ENCODE assay signal across 10 cellular contexts in genomic region chr4:36208884-36209473, GRCh38. TPM values are rescaled to one million over a fixed set of nuclear protein-coding genes. Genes with fewer than 3 reads are reported as not detected.
DNase-seq lines count a peak whose midpoint lies in the region; ATAC-seq and TF ChIP-seq lines count a peak whose summit lies in the region.
"Had no signal": no experiment of that assay in that cellular context is flagged by ENCODE, and none has a peak within 500 bp of the region (broad histone marks: within the 10 kb centered on the region; RNA-seq: fewer than 3 reads in every experiment).

No MANE protein-coding gene starts in this region.

- H3F3A ChIP-seq in PC-9 (ENCODE audit: insufficient read depth, low read depth) = no peaks in the 10 kb centered on the region

- POLR2A ChIA-PET in PC-9 (lab: Charles Lee; ENCODE audit: unreplicated experiment) = no interaction called here
- POLR2A ChIA-PET in MCF 10A (lab: Yijun Ruan, JAX) = no interaction called here

- peaks cover 5% of the 10 kb centered on the region for H3K36me3 Mint-ChIP-seq in MCF 10A (ENCODE audit: insufficient read depth, unreplicated experiment)

- no peak overlapping the region for H3K27ac Mint-ChIP-seq in MCF 10A (ENCODE audit: low read depth, unreplicated experiment)
- H3K27ac Mint-ChIP-seq: progenitor cell of endocrine pancreas had no signal

- H3K36me3 ChIP-seq in PC-9 (ENCODE audit: low read depth) = no peaks in the 10 kb centered on the region

- no peaks in the 10 kb centered on the region for H3K79me2 ChIP-seq in PC-9 (ENCODE audit: low read depth)

- H3K9me3 Mint-ChIP-seq in MCF 10A (ENCODE audit: unreplicated experiment) = no peaks in the 10 kb centered on the region

- TF ChIP-seq CTCF in dorsolateral prefrontal cortex (IDR thresholded peaks at IDR 0.05 in 54 of 56, conservative IDR thresholded peaks at IDR 0.05 in 2 of 56; ENCODE audit: low read depth in 1 of 56, partially characterized antibody in 56 of 56) = peak in 1 of 56 donors; percentile 3
- TF ChIP-seq CTCF in PC-9 (conservative IDR thresholded peaks at IDR 0.05) = no peak
- TF ChIP-seq CTCF in MCF 10A (IDR thresholded peaks at IDR 0.05; ENCODE audit: unreplicated experiment) = no peak

- H3K4me2 ChIP-seq in PC-9 = no peak overlapping the region

- no peaks in the 10 kb centered on the region for H3K9me2 ChIP-seq in PC-9 (ENCODE audit: insufficient read depth)

- intact Hi-C loops in dorsolateral prefrontal cortex (cut with DNase I) = no loop called here
- intact Hi-C loops in PC-9 (cut with micrococcal nuclease; ENCODE audit: unreplicated experiment) = no loop called here
- intact Hi-C loops in MCF 10A (cut with micrococcal nuclease) = no loop called here

- H3K27me3 ChIP-seq in dorsolateral prefrontal cortex = no peaks in the 10 kb centered on the region
- no peaks in the 10 kb centered on the region for H3K27me3 ChIP-seq in PC-9 (ENCODE audit: insufficient read depth, low read depth)

- H3K27ac ChIP-seq in dorsolateral prefrontal cortex (peak overlapping the region; percentile 74 to 99 (median 95)), PC-9 (no peak overlapping the region)

- peak; percentile 88 for ATAC-seq in GM18502 (IDR thresholded peaks at IDR 0.05; ENCODE audit: poor library complexity, unreplicated experiment)
- ATAC-seq in GM21381 (IDR thresholded peaks at IDR 0.05; ENCODE audit: unreplicated experiment) = peak; percentile 94
- peak; percentile 81 for ATAC-seq in HG03378 (IDR thresholded peaks at IDR 0.05; ENCODE audit: unreplicated experiment)

- H3K4me3 ChIP-seq in dorsolateral prefrontal cortex (peak overlapping the region in 22 of 59 donors; percentile 2 to 47 (median 14)), PC-9 (no peak overlapping the region)

- peaks cover under 1% of the 10 kb centered on the region; the same call in 1 of the 2 replicates for H4K20me1 ChIP-seq in PC-9 (ENCODE audit: insufficient read depth)

- H3K27me3 Mint-ChIP-seq in MCF 10A (ENCODE audit: insufficient read depth, unreplicated experiment) = no peaks in the 10 kb centered on the region
- H3K27me3 Mint-ChIP-seq: progenitor cell of endocrine pancreas had no signal

- no peaks in the 10 kb centered on the region for H3K9me3 ChIP-seq in PC-9 (ENCODE audit: insufficient read depth, low read depth)

- no peaks in the 10 kb centered on the region for H3K4me1 ChIP-seq in PC-9 (replicated peaks; ENCODE audit: insufficient read depth)

- no peak overlapping the region for H3K4me3 Mint-ChIP-seq in MCF 10A (ENCODE audit: unreplicated experiment)

- BruUV-seq in PC-9 (replicated peaks; lab: Mats Ljungman, UMichigan) (no TSS peak), MCF 10A (replicated peaks; lab: Mats Ljungman, UMichigan) (no TSS peak)

- CTCF ChIA-PET in PC-9 (lab: Charles Lee) (no interaction called here), MCF 10A (lab: Yijun Ruan, JAX) (no interaction called here)

- H2AFZ ChIP-seq in PC-9 = no peak overlapping the region

- peaks cover 5% of the 10 kb centered on the region for H3K4me1 Mint-ChIP-seq in MCF 10A (ENCODE audit: insufficient read depth, unreplicated experiment)

- no peak for DNase-seq in dorsolateral prefrontal cortex
- no peak for DNase-seq in NCI-H1417 treated with DMSO at 0.1 percent for 48 hours (lab: John Stamatoyannopoulos, UW)
- no peak for DNase-seq in NCI-H2029 (lab: John Stamatoyannopoulos, UW)
- no peak for DNase-seq in PC-9
- no peak for DNase-seq in MCF 10A (ENCODE audit: unreplicated experiment)
- DNase-seq: NCI-H1930 had no signal

RNA-seq across cellular contexts. Expression of gene ARAP2, which starts 35.3 kb away (rescaled TPM):
- total RNA-seq in dorsolateral prefrontal cortex = 100 to 1,000 TPM in 119 of 120 experiments, 10 to 100 TPM in 1; 87.3 to 271 (median 162) TPM
- 17.7 and 25.8 TPM in 2 replicates for total RNA-seq in PC-9 (2021)
- total RNA-seq in MCF 10A (2022) = 10.9 and 12.0 TPM in 2 replicates
